ENCODE assay signal across 11 cellular contexts in the genomic region with DNA sequence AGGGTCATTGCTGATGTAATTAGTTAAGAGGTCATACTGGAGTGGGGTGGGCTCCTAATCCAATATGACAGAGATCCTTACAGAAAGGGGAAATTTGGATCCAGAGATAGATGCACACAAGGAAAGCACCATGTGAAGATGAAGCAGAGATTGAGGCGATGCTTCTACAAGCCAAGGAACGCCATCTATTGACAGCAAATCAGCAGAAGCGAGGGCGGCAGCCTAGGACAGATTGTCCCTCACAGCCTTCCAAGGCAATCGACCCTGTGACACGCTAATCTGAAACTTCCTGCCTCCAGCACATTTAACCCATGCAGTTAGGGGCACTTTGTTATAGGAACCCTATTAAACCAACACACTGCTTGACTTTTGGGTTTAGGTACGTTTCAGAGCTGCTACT.
DNase-seq lines count a peak whose midpoint lies in the region; TF ChIP-seq lines count a peak whose summit lies in the region.
"Had no signal": no experiment of that assay in that cellular context is flagged by ENCODE, and none has a peak within 500 bp of the region (broad histone marks: within the 10 kb centered on the region; RNA-seq: fewer than 3 reads in every experiment).

No MANE protein-coding gene starts in this region.

- H3K9ac ChIP-seq in Loucy (ENCODE audit: low read depth, low read length, poor library complexity, severe bottlenecking) = no peak overlapping the region
- H3K9ac ChIP-seq in mesendoderm (ENCODE audit: low read length) = no peak overlapping the region

- no peak overlapping the region for H2AK5ac ChIP-seq in mesendoderm (ENCODE audit: low read length)

- no peak overlapping the region for H2BK120ac ChIP-seq in mesendoderm (ENCODE audit: low read depth, low read length)

- TF ChIP-seq CTCF in Loucy (conservative IDR thresholded peaks at IDR 0.05; ENCODE audit: low read length) (peak; percentile 24; the same call in 1 of the 2 replicates), brain microvascular endothelial cell (IDR thresholded peaks at IDR 0.05; ENCODE audit: low read depth, low read length, missing control alignments) (peak; percentile 51), GM13976 (IDR thresholded peaks at IDR 0.05; ENCODE audit: borderline replicate concordance, control extremely low read depth, extremely low read depth, insufficient read depth, missing control alignments) (no peak)

- no peak overlapping the region for H2BK15ac ChIP-seq in mesendoderm (replicated peaks; ENCODE audit: low read depth)

- no peak overlapping the region for H2BK5ac ChIP-seq in mesendoderm (ENCODE audit: low read length)

- H3K4ac ChIP-seq in mesendoderm (ENCODE audit: low read depth, low read length) = no peak overlapping the region

- peak; percentile 26 for DNase-seq in ELR (ENCODE audit: low read depth)
- DNase-seq in brain microvascular endothelial cell = peak; percentile 16
- DNase-seq in mesendoderm = peak; percentile 76
- no peak for DNase-seq in GM13976 (ENCODE audit: low spot score)
- DNase-seq in DMS114 treated with DMSO at 0.1 percent for 48 hours (lab: John Stamatoyannopoulos, UW; ENCODE audit: unreplicated experiment) = no peak
- DNase-seq in activated effector memory CD4-positive, alpha-beta T cell treated with Interleukin-2 at 50 U/mL for 16 hours = no peak
- DNase-seq in KBM-7 = no peak
- DNase-seq: retina had no signal

- H3K4me2 ChIP-seq in Loucy (ENCODE audit: low read depth, low read length, poor library complexity, severe bottlenecking) (no peak overlapping the region), mesendoderm (ENCODE audit: low read length) (no peak overlapping the region)

- no peak overlapping the region for H4K8ac ChIP-seq in mesendoderm (ENCODE audit: low read depth, low read length)

- H3K27ac ChIP-seq in brain microvascular endothelial cell = no peak overlapping the region
- no peak overlapping the region for H3K27ac ChIP-seq in mesendoderm (ENCODE audit: low read depth, low read length)
- H3K27ac ChIP-seq: epithelial cell of prostate, suprapubic skin had no signal

- H3K18ac ChIP-seq in mesendoderm (ENCODE audit: low read length) = no peak overlapping the region

- in situ Hi-C loops in brain microvascular endothelial cell (cut with HindIII; ENCODE audit: low pct_ligation_motif_present, low sequenced_read_pairs) = no loop called here
- in situ Hi-C loops in GM13976 (cut with MboI; ENCODE audit: low sequenced_read_pairs, unreplicated experiment) = no loop called here
- in situ Hi-C loops in KBM-7 (cut with MboI; ENCODE audit: low pct_unique_long_range_greater_than_20kb, low sequenced_read_pairs) = no loop called here

- H3K56ac ChIP-seq in mesendoderm (ENCODE audit: low read length) = no peak overlapping the region

- no peaks in the 10 kb centered on the region for H3K9me3 ChIP-seq in Loucy (ENCODE audit: insufficient read depth, low read depth, low read length)
- H3K9me3 ChIP-seq: suprapubic skin had no signal

- no peaks in the 10 kb centered on the region for H3F3A ChIP-seq in Loucy (ENCODE audit: low read depth)

- H3K4me1 ChIP-seq in Loucy (ENCODE audit: insufficient read depth, low read length, poor library complexity, severe bottlenecking) = no peaks in the 10 kb centered on the region
- peaks cover 2% of the 10 kb centered on the region for H3K4me1 ChIP-seq in mesendoderm (ENCODE audit: control insufficient read depth, low read depth, low read length)
- H3K4me1 ChIP-seq: suprapubic skin had no signal

- no peaks in the 10 kb centered on the region for H3K79me2 ChIP-seq in Loucy (ENCODE audit: insufficient read depth, low read length)
- H3K79me2 ChIP-seq in mesendoderm (ENCODE audit: control insufficient read depth, insufficient read depth, low read length) = no peaks in the 10 kb centered on the region

- WGBS in mesendoderm (ENCODE audit: extremely low coverage, insufficient coverage, low lambda C conversion rate) = no CpG with 5 or more reads among the region's 7 CpGs

- H3K79me1 ChIP-seq in mesendoderm (ENCODE audit: low read length) = no peaks in the 10 kb centered on the region

- H3K27me3 ChIP-seq in Loucy (ENCODE audit: insufficient read depth, low read length, poor library complexity, severe bottlenecking) = no peaks in the 10 kb centered on the region
- no peaks in the 10 kb centered on the region for H3K27me3 ChIP-seq in brain microvascular endothelial cell (replicated peaks)
- H3K27me3 ChIP-seq in mesendoderm (ENCODE audit: insufficient read depth, low read length, poor library complexity) = no peaks in the 10 kb centered on the region
- H3K27me3 ChIP-seq: suprapubic skin had no signal

- no peak overlapping the region for H3K23ac ChIP-seq in mesendoderm (ENCODE audit: low read length)

- H3K9me2 ChIP-seq in Loucy (replicated peaks; ENCODE audit: low read depth, low read length) = no peaks in the 10 kb centered on the region

- H4K20me1 ChIP-seq in Loucy (ENCODE audit: insufficient read depth, low read length, poor library complexity, severe bottlenecking) = no peaks in the 10 kb centered on the region

- no peaks in the 10 kb centered on the region for H3K36me3 ChIP-seq in Loucy (ENCODE audit: insufficient read depth, low read length)
- no peaks in the 10 kb centered on the region for H3K36me3 ChIP-seq in brain microvascular endothelial cell (replicated peaks)
- H3K36me3 ChIP-seq in mesendoderm (ENCODE audit: control insufficient read depth, insufficient read depth, low read length) = no peaks in the 10 kb centered on the region
- H3K36me3 ChIP-seq: suprapubic skin had no signal

- H3K4me3 ChIP-seq in Loucy (ENCODE audit: low read length, poor library complexity, severe bottlenecking) (no peak overlapping the region), brain microvascular endothelial cell (ENCODE audit: low read depth, low read length) (no peak overlapping the region), mesendoderm (ENCODE audit: low read length) (no peak overlapping the region)
- H3K4me3 ChIP-seq: suprapubic skin had no signal

- H2AFZ ChIP-seq in Loucy (ENCODE audit: low read length) = no peak overlapping the region

- no peak overlapping the region for H4K5ac ChIP-seq in mesendoderm (ENCODE audit: low read length)

Comparison
In these comparisons a context has a peak if more than half of its experiments do, and no peak if none do; other contexts are left out.
1. DNase-seq: peak in ELR (single experiment), brain microvascular endothelial cell (single experiment) and mesendoderm (single experiment); none in GM13976 (single experiment), DMS114 treated with DMSO at 0.1 percent for 48 hours (single experiment), activated effector memory CD4-positive, alpha-beta T cell treated with Interleukin-2 at 50 U/mL for 16 hours (single experiment) and KBM-7 (single experiment).